Comparison of ENCODE assay signal across 8 cellular contexts in genomic region chr2:128754246-128754724, GRCh38.
DNase-seq lines count a peak whose midpoint lies in the region; ATAC-seq, FAIRE-seq and TF ChIP-seq lines count a peak whose summit lies in the region.

No MANE protein-coding gene starts in this region.

- H3K4me3 Mint-ChIP-seq in activated CD4-positive, alpha-beta T cell treated with anti-CD3 and anti-CD28 coated beads, Interleukin-2, amount 10 ng/mL, durations not matched to agents 24 days and 14 days: no peak overlapping the region

- H3K9me3 ChIP-seq in left lung: no peaks in the 10 kb centered on the region

- intact Hi-C loops in activated CD4-positive, alpha-beta T cell treated with anti-CD3 and anti-CD28 coated beads, Interleukin-2, amount 10 ng/mL, durations not matched to agents 24 days and 14 days (cut with micrococcal nuclease): no loop called here
- intact Hi-C loops in left lung (cut with DNase I): no loop called here

- H3K27me3 ChIP-seq in left lung: peaks cover 0 to 11% of the 10 kb centered on the region in 2 donors

- peaks cover 15% of the 10 kb centered on the region for H3K4me1 Mint-ChIP-seq in activated CD4-positive, alpha-beta T cell treated with anti-CD3 and anti-CD28 coated beads, Interleukin-2, amount 10 ng/mL, durations not matched to agents 24 days and 14 days

- no peaks in the 10 kb centered on the region for H3K36me3 Mint-ChIP-seq in activated CD4-positive, alpha-beta T cell treated with anti-CD3 and anti-CD28 coated beads, Interleukin-2, amount 10 ng/mL, durations not matched to agents 24 days and 14 days (ENCODE audit: low read depth)

- H3K4me3 ChIP-seq in left lung: no peak overlapping the region

- H3K4me1 ChIP-seq in left lung: peaks cover 0 to 14% of the 10 kb centered on the region in 2 donors

- H3K9me3 Mint-ChIP-seq in activated CD4-positive, alpha-beta T cell treated with anti-CD3 and anti-CD28 coated beads, Interleukin-2, amount 10 ng/mL, durations not matched to agents 24 days and 14 days: no peaks in the 10 kb centered on the region

- H3K27ac ChIP-seq in left lung: no peak overlapping the region

- TF ChIP-seq CTCF in left lung (IDR thresholded peaks at IDR 0.05): no peak
- TF ChIP-seq CTCF in D721Med (IDR thresholded peaks at IDR 0.05; ENCODE audit: insufficient read depth, missing control alignments): no peak

- H3K27me3 Mint-ChIP-seq in activated CD4-positive, alpha-beta T cell treated with anti-CD3 and anti-CD28 coated beads, Interleukin-2, amount 10 ng/mL, durations not matched to agents 24 days and 14 days: peaks cover 6% of the 10 kb centered on the region

- no peak for FAIRE-seq in D721Med (lab: Jason Lieb, UNC)
- no peak for FAIRE-seq in urothelium cell line (lab: Jason Lieb, UNC)

- H3K36me3 ChIP-seq in left lung: no peaks in the 10 kb centered on the region

- no peak overlapping the region for H3K27ac Mint-ChIP-seq in activated CD4-positive, alpha-beta T cell treated with anti-CD3 and anti-CD28 coated beads, Interleukin-2, amount 10 ng/mL, durations not matched to agents 24 days and 14 days

- peak; percentile 81 for DNase-seq in activated CD4-positive, alpha-beta T cell treated with anti-CD3 and anti-CD28 coated beads, Interleukin-2, amount 10 ng/mL, durations not matched to agents 24 days and 14 days
- DNase-seq in activated CD4-positive, alpha-beta T cell treated with anti-CD3 and anti-CD28 coated beads, Interleukin-2, amount 50 U/mL, for 1 hour: no peak
- DNase-seq in RPMI8226 (peak; percentile 23), left lung (no peak), D721Med (ENCODE audit: insufficient read length, low spot score) (no peak), urothelium cell line (ENCODE audit: low spot score) (no peak), NCI-H2029 (lab: John Stamatoyannopoulos, UW) (no peak)

- ATAC-seq in HG03060 (IDR thresholded peaks at IDR 0.05; ENCODE audit: low read depth, unreplicated experiment): peak; percentile 87
- peak; percentile 59 for ATAC-seq in left lung

Comparison
In these comparisons a context has a peak if more than half of its experiments do, and no peak if none do; other contexts are left out.
1. DNase-seq: peak in activated CD4-positive, alpha-beta T cell treated with anti-CD3 and anti-CD28 coated beads, Interleukin-2, amount 10 ng/mL, durations not matched to agents 24 days and 14 days (single experiment) and RPMI8226 (single experiment); none in activated CD4-positive, alpha-beta T cell treated with anti-CD3 and anti-CD28 coated beads, Interleukin-2, amount 50 U/mL, for 1 hour (single experiment), left lung (0 of 2), D721Med (single experiment), urothelium cell line (single experiment) and NCI-H2029 (single experiment).